In the genomic region with DNA sequence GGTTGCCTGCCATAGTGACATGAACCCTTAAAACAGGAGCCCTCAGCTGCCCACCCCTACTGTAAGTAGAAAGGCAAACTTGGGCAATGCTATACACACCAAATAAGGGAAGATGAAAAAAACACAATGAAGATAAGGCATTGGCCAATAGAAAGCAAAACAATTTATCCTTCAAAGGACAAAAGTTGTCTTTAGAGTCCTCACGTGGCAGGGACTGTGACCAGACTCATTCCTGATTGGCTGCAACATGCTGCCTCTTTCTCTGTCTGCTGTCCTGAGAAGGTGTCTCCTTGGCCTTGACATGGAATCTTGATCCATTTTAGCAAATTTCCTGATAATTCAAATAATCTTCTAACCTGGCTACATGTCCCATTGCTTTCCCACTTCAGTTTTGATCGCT, we compare ENCODE assay signal across 14 cellular contexts.
DNase-seq lines count a peak whose midpoint lies in the region; ATAC-seq and TF ChIP-seq lines count a peak whose summit lies in the region.
"Had no signal": no experiment of that assay in that cellular context is flagged by ENCODE, and none has a peak within 500 bp of the region (broad histone marks: within the 10 kb centered on the region; RNA-seq: fewer than 3 reads in every experiment).

No MANE protein-coding gene starts in this region.

- H3K27ac ChIP-seq in right atrium auricular region (peak overlapping the region; percentile 77 to 90), sigmoid colon (peak overlapping the region; percentile 78 to 89 (median 84)), A673 (ENCODE audit: low read depth, low read length, poor library complexity, severe bottlenecking) (no peak overlapping the region)

- TF ChIP-seq POLR2A in sigmoid colon (IDR thresholded peaks at IDR 0.05): no peak

- H3K27ac Mint-ChIP-seq in CD14-positive monocyte (peak overlapping the region in 4 of 7 donors; percentile 3 to 60 (median 28)), chondrocyte (ENCODE audit: unreplicated experiment) (peak overlapping the region; percentile 93)
- H3K27ac Mint-ChIP-seq: activated CD4-positive, alpha-beta T cell treated with anti-CD3 and anti-CD28 coated beads for 36 hours; activated T-cell treated with anti-CD3 and anti-CD28 coated beads, Interleukin-2, amount 50 U/mL, for 72 hours had no signal

- no peaks in the 10 kb centered on the region for H3K9me3 ChIP-seq in right atrium auricular region
- no peaks in the 10 kb centered on the region for H3K9me3 ChIP-seq in sigmoid colon
- no peaks in the 10 kb centered on the region for H3K9me3 ChIP-seq in A673 (ENCODE audit: low read depth, low read length, poor library complexity, severe bottlenecking)
- H3K9me3 ChIP-seq: body of pancreas had no signal

- WGBS in sigmoid colon, 2 donors: 77 to 83% methylated on average over 2 of the region's 2 CpGs

- peaks cover 0 to 3% (median 0%) of the 10 kb centered on the region in 7 donors for H3K9me3 Mint-ChIP-seq in CD14-positive monocyte
- no peaks in the 10 kb centered on the region for H3K9me3 Mint-ChIP-seq in chondrocyte (ENCODE audit: low read depth)
- H3K9me3 Mint-ChIP-seq: activated T-cell treated with anti-CD3 and anti-CD28 coated beads, Interleukin-2, amount 50 U/mL, for 72 hours; naive thymus-derived CD8-positive, alpha-beta T cell had no signal

- H3K27me3 Mint-ChIP-seq in CD14-positive monocyte (ENCODE audit: low read depth in 3 of 3): no peaks in the 10 kb centered on the region
- no peaks in the 10 kb centered on the region for H3K27me3 Mint-ChIP-seq in chondrocyte (ENCODE audit: low read depth)
- H3K27me3 Mint-ChIP-seq: activated CD4-positive, alpha-beta T cell treated with anti-CD3 and anti-CD28 coated beads for 36 hours; naive thymus-derived CD8-positive, alpha-beta T cell had no signal

- H3K36me3 ChIP-seq in right atrium auricular region (peaks cover 24% of the 10 kb centered on the region), sigmoid colon (peaks cover 0 to 20% (median 13%) of the 10 kb centered on the region in 4 donors), A673 (ENCODE audit: insufficient read depth, low read length, poor library complexity, severe bottlenecking) (no peaks in the 10 kb centered on the region)

- CTCF ChIA-PET in A673 (lab: Charles Lee): no interaction called here

- DNase-seq in CD14-positive monocyte (ENCODE audit: low spot score) (no peak), chondrocyte (ENCODE audit: low spot score) (no peak), right atrium auricular region (ENCODE audit: low spot score) (no peak), sigmoid colon (no peak), foreskin fibroblast (no peak), inferior parietal cortex (ENCODE audit: extremely low spot score) (no peak), A673 (ENCODE audit: low spot score) (no peak)
- DNase-seq: activated CD4-positive, alpha-beta T cell treated with anti-CD3 and anti-CD28 coated beads for 36 hours; activated T-cell treated with anti-CD3 and anti-CD28 coated beads, Interleukin-2, amount 50 U/mL, for 72 hours; DND-41; naive thymus-derived CD8-positive, alpha-beta T cell had no signal

- no peaks in the 10 kb centered on the region for H3K27me3 ChIP-seq in right atrium auricular region
- H3K27me3 ChIP-seq in sigmoid colon: no peaks in the 10 kb centered on the region
- no peaks in the 10 kb centered on the region for H3K27me3 ChIP-seq in A673 (replicated peaks; ENCODE audit: insufficient read depth, low read depth, low read length, poor library complexity)
- H3K27me3 ChIP-seq: body of pancreas had no signal

- TF ChIP-seq CTCF in CD14-positive monocyte (IDR thresholded peaks at IDR 0.05) (no peak), chondrocyte (IDR thresholded peaks at IDR 0.05) (no peak), right atrium auricular region (IDR thresholded peaks at IDR 0.05) (no peak), sigmoid colon (IDR thresholded peaks at IDR 0.05) (no peak), foreskin fibroblast (IDR thresholded peaks at IDR 0.05; ENCODE audit: low read depth, low read length) (no peak), A673 (conservative IDR thresholded peaks at IDR 0.05; ENCODE audit: low read depth, low read length) (no peak)

- H3K4me1 Mint-ChIP-seq in CD14-positive monocyte (peaks cover 49% of the 10 kb centered on the region), chondrocyte (ENCODE audit: low read depth) (peaks cover 29% of the 10 kb centered on the region)
- H3K4me1 Mint-ChIP-seq: activated CD4-positive, alpha-beta T cell treated with anti-CD3 and anti-CD28 coated beads for 36 hours; naive thymus-derived CD8-positive, alpha-beta T cell had no signal

- H3K4me3 ChIP-seq in right atrium auricular region (no peak overlapping the region), sigmoid colon (no peak overlapping the region), foreskin fibroblast (ENCODE audit: low read depth in 1 of 2, low read length in 2 of 2) (no peak overlapping the region), A673 (ENCODE audit: low read depth, low read length, poor library complexity, severe bottlenecking) (no peak overlapping the region)
- H3K4me3 ChIP-seq: body of pancreas, GM12878 had no signal

- ATAC-seq in GM21390 (IDR thresholded peaks at IDR 0.05; ENCODE audit: unreplicated experiment): no peak
- ATAC-seq: activated CD4-positive, alpha-beta T cell treated with anti-CD3 and anti-CD28 coated beads for 36 hours; activated T-cell treated with anti-CD3 and anti-CD28 coated beads, Interleukin-2, amount 50 U/mL, for 72 hours; GM12878; naive thymus-derived CD8-positive, alpha-beta T cell had no signal

- BruUV-seq in A673 (replicated peaks; lab: Mats Ljungman, UMichigan): no TSS peak

- H3K36me3 Mint-ChIP-seq in CD14-positive monocyte (peaks cover 7 to 14% of the 10 kb centered on the region in 2 donors), chondrocyte (ENCODE audit: low read depth) (peaks cover 11% of the 10 kb centered on the region)

- no peak overlapping the region for H3K4me3 Mint-ChIP-seq in CD14-positive monocyte
- no peak overlapping the region for H3K4me3 Mint-ChIP-seq in chondrocyte (ENCODE audit: unreplicated experiment)
- H3K4me3 Mint-ChIP-seq: activated CD4-positive, alpha-beta T cell treated with anti-CD3 and anti-CD28 coated beads for 36 hours; activated T-cell treated with anti-CD3 and anti-CD28 coated beads, Interleukin-2, amount 50 U/mL, for 72 hours; naive thymus-derived CD8-positive, alpha-beta T cell had no signal

- TF ChIP-seq EP300 in sigmoid colon (IDR thresholded peaks at IDR 0.05): no peak

- POLR2A ChIA-PET in A673 (lab: Charles Lee; ENCODE audit: low non-redundant PET): no interaction called here

- H3K4me1 ChIP-seq in right atrium auricular region (peaks cover 0 to 79% of the 10 kb centered on the region in 2 donors), sigmoid colon (peaks cover 0 to 85% (median 74%) of the 10 kb centered on the region in 4 donors), A673 (ENCODE audit: insufficient read depth, low read length, poor library complexity, severe bottlenecking) (no peaks in the 10 kb centered on the region)

- intact Hi-C loops in CD14-positive monocyte (cut with micrococcal nuclease) (no loop called here), sigmoid colon (cut with DNase I) (loop anchor here (5.0 kb wide), 1 partner anchor 121 kb away; no protein-coding TSS in a partner anchor), A673 (cut with micrococcal nuclease; ENCODE audit: unreplicated experiment) (no loop called here)
